ENCODE assay signal across 19 cellular contexts in the genomic region with DNA sequence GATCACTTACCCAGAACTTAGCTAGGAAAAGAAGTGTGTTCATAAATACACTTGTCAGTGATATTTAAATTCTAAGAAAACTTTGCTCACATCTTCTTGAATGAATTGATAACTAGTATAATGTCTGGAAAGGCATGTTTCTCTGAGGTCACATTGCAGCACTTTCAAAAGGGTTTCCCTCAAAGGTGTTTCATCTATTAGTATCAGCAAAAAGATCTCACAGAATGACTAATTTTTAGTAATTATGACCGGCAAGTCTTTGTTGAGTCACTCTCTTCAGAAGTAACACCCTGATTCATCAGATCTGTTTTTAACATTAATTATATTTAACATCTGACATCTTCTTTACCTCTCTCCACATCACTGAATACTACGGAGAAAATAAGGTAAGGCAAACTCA.
DNase-seq lines count a peak whose midpoint lies in the region; ATAC-seq and TF ChIP-seq lines count a peak whose summit lies in the region.
"Had no signal": no experiment of that assay in that cellular context is flagged by ENCODE, and none has a peak within 500 bp of the region (broad histone marks: within the 10 kb centered on the region; RNA-seq: fewer than 3 reads in every experiment).

No MANE protein-coding gene starts in this region.

- no peaks in the 10 kb centered on the region for H3K36me3 ChIP-seq in GM06990 (ENCODE audit: control insufficient read depth, insufficient read depth, low read length)
- no peaks in the 10 kb centered on the region for H3K36me3 ChIP-seq in PC-9 (ENCODE audit: low read depth)
- no peaks in the 10 kb centered on the region for H3K36me3 ChIP-seq in right atrium auricular region
- H3K36me3 ChIP-seq: right lobe of liver had no signal

- POLR2A ChIA-PET in PC-9 (lab: Charles Lee; ENCODE audit: unreplicated experiment): no interaction called here

- no peak overlapping the region for H3K4me2 ChIP-seq in PC-9
- H3K4me2 ChIP-seq: KMS-11 had no signal

- H3K27me3 ChIP-seq in GM06990 (replicated peaks; ENCODE audit: control insufficient read depth, insufficient read depth, low read length) (no peaks in the 10 kb centered on the region), PC-9 (ENCODE audit: insufficient read depth, low read depth) (no peaks in the 10 kb centered on the region), foreskin keratinocyte (no peaks in the 10 kb centered on the region), right atrium auricular region (no peaks in the 10 kb centered on the region)
- H3K27me3 ChIP-seq: right lobe of liver had no signal

- no peak overlapping the region for H2AFZ ChIP-seq in PC-9

- intact Hi-C loops in PC-9 (cut with micrococcal nuclease; ENCODE audit: unreplicated experiment): loop anchor here (1.0 kb wide), 1 partner anchor 11 kb away; no protein-coding TSS in a partner anchor

- no peak overlapping the region for H3K4me3 ChIP-seq in GM06990 (replicated peaks; ENCODE audit: low read depth, low read length)
- no peak overlapping the region for H3K4me3 ChIP-seq in PC-9
- H3K4me3 ChIP-seq in right atrium auricular region: no peak overlapping the region
- H3K4me3 ChIP-seq: right lobe of liver had no signal

- no peaks in the 10 kb centered on the region for H4K20me1 ChIP-seq in PC-9 (ENCODE audit: insufficient read depth)

- H3K4me1 ChIP-seq in PC-9 (replicated peaks; ENCODE audit: insufficient read depth) (peaks cover 17% of the 10 kb centered on the region), foreskin keratinocyte (peaks cover 16% of the 10 kb centered on the region), right atrium auricular region (peaks cover 0 to 9% of the 10 kb centered on the region in 2 donors)
- H3K4me1 ChIP-seq: right lobe of liver had no signal

- H3K27ac ChIP-seq in PC-9: peak overlapping the region; percentile 69
- H3K27ac ChIP-seq in foreskin keratinocyte: peak overlapping the region; percentile 82
- peak overlapping the region in 1 of 2 donors; percentile 52 for H3K27ac ChIP-seq in right atrium auricular region
- H3K27ac ChIP-seq: KMS-11, right lobe of liver had no signal

- CTCF ChIA-PET in PC-9 (lab: Charles Lee): no interaction called here

- H3F3A ChIP-seq in PC-9 (ENCODE audit: insufficient read depth, low read depth): peaks cover 10% of the 10 kb centered on the region; the same call in 1 of the 2 replicates

- no peaks in the 10 kb centered on the region for H3K79me2 ChIP-seq in PC-9 (ENCODE audit: low read depth)

- no peaks in the 10 kb centered on the region; the same call in 1 of the 2 replicates for H3K9me3 ChIP-seq in PC-9 (ENCODE audit: insufficient read depth, low read depth)
- peaks cover 0 to 5% of the 10 kb centered on the region in 2 donors for H3K9me3 ChIP-seq in right atrium auricular region

- BruUV-seq in PC-9 (replicated peaks; lab: Mats Ljungman, UMichigan): no TSS peak

- DNase-seq in GM06990 (ENCODE audit: extremely low read depth, insufficient read length) (peak; percentile 10), PC-9 (peak in 1 of 2 experiments; percentile 78), foreskin keratinocyte (peak in 1 of 2 donors; percentile 68), NCI-H1105 treated with DMSO at 0.1 percent for 48 hours (lab: John Stamatoyannopoulos, UW) (no peak), right atrium auricular region (ENCODE audit: low spot score) (no peak)
- no peak for DNase-seq in stimulated activated CD4-positive, alpha-beta T cell treated with anti-CD3 and anti-CD28 coated beads, Interleukin-12 subunit alpha, Interleukin-12 subunit beta, amount 100 ng/mL, for 4 hours
- DNase-seq: activated CD4-positive, alpha-beta T cell treated with anti-CD3 and anti-CD28 coated beads, Interleukin-2, amount 10 ng/mL, durations not matched to agents 24 days and 14 days; activated CD8-positive, alpha-beta memory T cell treated with anti-CD3 and anti-CD28 coated beads, Interleukin-2, amount 50 U/mL, for 4 hours; activated naive CD4-positive, alpha-beta T cell treated with anti-CD3 and anti-CD28 coated beads for 36 hours; COR-L47; endodermal cell; H9; naive B cell; NCI-H1092; NCI-H2081 treated with DMSO at 0.1 percent for 48 hours; right lobe of liver had no signal

- no peaks in the 10 kb centered on the region for H3K9me2 ChIP-seq in PC-9 (ENCODE audit: insufficient read depth)

- peak; percentile 61 for ATAC-seq in GM21619 (IDR thresholded peaks at IDR 0.05; ENCODE audit: unreplicated experiment)
- peak; percentile 95 for ATAC-seq in foreskin keratinocyte
- no peak for ATAC-seq in GM19328 (IDR thresholded peaks at IDR 0.05; ENCODE audit: unreplicated experiment)

- no peak for TF ChIP-seq CTCF in GM06990 (IDR thresholded peaks at IDR 0.05; ENCODE audit: insufficient read depth, low read length, poor library complexity, severe bottlenecking)
- TF ChIP-seq CTCF in PC-9 (conservative IDR thresholded peaks at IDR 0.05): no peak
- no peak for TF ChIP-seq CTCF in foreskin keratinocyte (conservative IDR thresholded peaks at IDR 0.05)
- TF ChIP-seq CTCF in right atrium auricular region (IDR thresholded peaks at IDR 0.05): no peak
